Comparison of ENCODE assay signal across 24 cellular contexts in genomic region chr1:230314142-230314470, GRCh38.
"Had no signal": no experiment of that assay in that cellular context is flagged by ENCODE, and none has a peak within 500 bp of the region (broad histone marks: within the 10 kb centered on the region; RNA-seq: fewer than 3 reads in every experiment).

No MANE protein-coding gene starts in this region.

- H2AFZ ChIP-seq: hepatocyte, parathyroid adenoma had no signal

- H3K9me3 ChIP-seq: heart left ventricle, left lung, lower lobe of right lung, right atrium auricular region, right lobe of liver, stomach, suprapubic skin, tibial nerve, uterus had no signal

- H3K27me3 ChIP-seq: hepatocyte, right atrium auricular region, right lobe of liver, tibial nerve, uterus had no signal

- H3K36me3 ChIP-seq: heart left ventricle, left lung, lower lobe of right lung, right atrium auricular region, right lobe of liver, stomach, suprapubic skin, tibial nerve, uterus had no signal

- H3K4me2 ChIP-seq: hepatocyte had no signal

- ATAC-seq: heart left ventricle; left cardiac atrium; left lung; lower lobe of right lung; right lobe of liver; stimulated activated naive B cell treated with anti-CD40 and anti-IgM and Interleukin-4, amounts not matched to agents 10 μg/mL and 1 μg/mL and 100 μg/mL, for 72 hours; stimulated activated naive CD8-positive, alpha-beta T cell treated with anti-CD3 and anti-CD28 coated beads, Interleukin-15, Interleukin-2, amounts not matched to agents 100 U/mL and 50 U/mL, for 24 hours had no signal

- DNase-seq: heart left ventricle; islet precursor cell; left cardiac atrium; left lung; lower lobe of right lung; mammary epithelial cell; mesenchymal stem cell; naive B cell; nucleus accumbens; stimulated activated CD4-positive, alpha-beta T cell treated with anti-CD3 and anti-CD28 coated beads, Interleukin-12 subunit alpha, Interleukin-12 subunit beta, amount 100 ng/mL, for 4 hours; stimulated activated CD4-positive, alpha-beta T cell treated with anti-CD3 and anti-CD28 coated beads, Interleukin-15, amount 100 ng/mL, for 24 hours; stimulated activated CD4-positive, alpha-beta T cell treated with anti-CD3 and anti-CD28 coated beads, Interleukin-2, amount 100 ng/mL, for 24 hours; stimulated activated CD4-positive, alpha-beta T cell treated with anti-CD3 and anti-CD28 coated beads, Interleukin-4, amount 100 ng/mL, for 1 hour; stimulated activated naive B cell treated with anti-CD40 and anti-IgM and Interleukin-4, amounts not matched to agents 10 μg/mL and 1 μg/mL and 100 μg/mL, for 72 hours; stimulated activated naive CD8-positive, alpha-beta T cell treated with anti-CD3 and anti-CD28 coated beads, Interleukin-15, Interleukin-2, amounts not matched to agents 100 U/mL and 50 U/mL, for 24 hours; stomach; uterus had no signal

- H3K79me2 ChIP-seq: hepatocyte, parathyroid adenoma had no signal

- H3K4me1 ChIP-seq: left lung, lower lobe of right lung, stomach, tibial nerve, uterus had no signal

- H3K27ac ChIP-seq: heart left ventricle, hepatocyte, left lung, lower lobe of right lung, parathyroid adenoma, right atrium auricular region, right lobe of liver, skin epidermis, stomach, suprapubic skin, tibial nerve, uterus had no signal

- H3K4me3 ChIP-seq: heart left ventricle, hepatocyte, left lung, lower lobe of right lung, right atrium auricular region, right lobe of liver, skin epidermis, stomach, suprapubic skin, tibial nerve, uterus had no signal
